ENCODE assay signal across 11 cellular contexts in the genomic region with DNA sequence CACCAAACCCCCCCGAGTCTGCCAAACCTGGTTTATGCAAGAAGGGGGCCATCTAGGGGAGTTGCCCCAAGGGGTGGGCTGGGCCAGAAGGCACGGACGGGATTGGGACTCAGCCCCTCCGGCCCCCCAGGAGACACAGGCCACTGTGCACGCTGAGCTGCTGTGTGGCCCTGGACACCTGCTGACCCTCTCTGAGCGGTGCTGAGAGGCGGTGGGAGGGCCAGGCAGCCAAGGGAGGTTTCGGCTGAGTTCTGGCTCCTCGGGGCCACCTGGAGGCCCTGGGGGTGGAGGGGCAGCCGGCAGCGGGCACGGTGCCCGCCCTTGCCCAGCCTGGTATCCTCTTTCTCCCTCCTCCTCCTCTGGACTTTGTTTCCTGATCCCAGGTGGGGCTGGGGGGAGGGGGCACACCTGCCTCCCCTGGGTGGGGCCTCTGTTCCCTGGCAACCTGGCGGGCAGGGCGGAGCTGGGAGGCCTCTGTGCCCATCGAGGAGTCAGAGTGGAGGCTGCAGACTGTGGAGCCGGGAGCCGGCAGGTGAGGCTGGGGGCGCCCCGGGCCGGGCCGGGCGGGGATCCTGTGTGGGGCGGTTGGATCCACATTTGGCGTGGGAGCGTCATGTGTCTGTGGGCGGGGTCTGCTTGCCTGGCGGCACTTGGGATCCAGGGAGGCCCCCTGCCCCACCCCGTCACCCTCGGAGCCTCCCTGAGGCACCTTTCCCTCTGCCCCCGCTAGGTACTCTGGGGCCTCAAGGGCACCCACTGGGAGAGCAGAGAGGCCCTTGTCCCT. TPM values are rescaled to one million over a fixed set of nuclear protein-coding genes. Genes with fewer than 3 reads are reported as not detected.
DNase-seq lines count a peak whose midpoint lies in the region; ATAC-seq, FAIRE-seq and TF ChIP-seq lines count a peak whose summit lies in the region.
"Had no signal": no experiment of that assay in that cellular context is flagged by ENCODE, and none has a peak within 500 bp of the region (broad histone marks: within the 10 kb centered on the region; RNA-seq: fewer than 3 reads in every experiment).

A gene with protein sequence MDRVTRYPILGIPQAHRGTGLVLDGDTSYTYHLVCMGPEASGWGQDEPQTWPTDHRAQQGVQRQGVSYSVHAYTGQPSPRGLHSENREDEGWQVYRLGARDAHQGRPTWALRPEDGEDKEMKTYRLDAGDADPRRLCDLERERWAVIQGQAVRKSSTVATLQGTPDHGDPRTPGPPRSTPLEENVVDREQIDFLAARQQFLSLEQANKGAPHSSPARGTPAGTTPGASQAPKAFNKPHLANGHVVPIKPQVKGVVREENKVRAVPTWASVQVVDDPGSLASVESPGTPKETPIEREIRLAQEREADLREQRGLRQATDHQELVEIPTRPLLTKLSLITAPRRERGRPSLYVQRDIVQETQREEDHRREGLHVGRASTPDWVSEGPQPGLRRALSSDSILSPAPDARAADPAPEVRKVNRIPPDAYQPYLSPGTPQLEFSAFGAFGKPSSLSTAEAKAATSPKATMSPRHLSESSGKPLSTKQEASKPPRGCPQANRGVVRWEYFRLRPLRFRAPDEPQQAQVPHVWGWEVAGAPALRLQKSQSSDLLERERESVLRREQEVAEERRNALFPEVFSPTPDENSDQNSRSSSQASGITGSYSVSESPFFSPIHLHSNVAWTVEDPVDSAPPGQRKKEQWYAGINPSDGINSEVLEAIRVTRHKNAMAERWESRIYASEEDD (plus strand): TSS at position 473 of the 784 bp plus-strand sequence. CDS start 5,835 bp downstream, outside the sequence.

- no peak for TF ChIP-seq CTCF in RWPE1 (conservative IDR thresholded peaks at IDR 0.05; ENCODE audit: low read depth)

- CTCF ChIA-PET in RWPE1 (lab: Yijun Ruan, JAX): interaction anchor here (0.6 to 1.0 kb wide), 2 partner anchors 17 to 42 kb away, joined by 3 read pairs; no protein-coding TSS in a partner anchor

- intact Hi-C loops in left ventricle myocardium superior (cut with micrococcal nuclease): no loop called here
- intact Hi-C loops in Right ventricle myocardium inferior (cut with DNase I): no loop called here

- no peak for FAIRE-seq in urothelium cell line (lab: Jason Lieb, UNC)

- H3K36me3 Mint-ChIP-seq in activated T-cell treated with anti-CD3 and anti-CD28 coated beads, Interleukin-2, amount 50 U/mL, for 72 hours (ENCODE audit: insufficient read depth in 2 of 2): no peaks in the 10 kb centered on the region

- H3K9me3 Mint-ChIP-seq in activated T-cell treated with anti-CD3 and anti-CD28 coated beads, Interleukin-2, amount 50 U/mL, for 72 hours: no peaks in the 10 kb centered on the region
- H3K9me3 Mint-ChIP-seq: mesothelial cell of epicardium had no signal

- ATAC-seq in left ventricle myocardium superior: no peak
- ATAC-seq in Right ventricle myocardium inferior: no peak
- peak; percentile 10 for ATAC-seq in left lobe of liver
- no peak for ATAC-seq in activated T-cell treated with anti-CD3 and anti-CD28 coated beads, Interleukin-2, amount 50 U/mL, for 72 hours (replicated peaks in 1 of 2)
- ATAC-seq: activated CD4-positive, alpha-beta T cell treated with anti-CD3 and anti-CD28 coated beads for 36 hours had no signal

- H3K27ac ChIP-seq in RWPE1: peak within 1 kb of the TSS; percentile 97

- H3K27ac Mint-ChIP-seq in activated T-cell treated with anti-CD3 and anti-CD28 coated beads, Interleukin-2, amount 50 U/mL, for 72 hours: no peak within 1 kb of the TSS
- H3K27ac Mint-ChIP-seq: activated CD4-positive, alpha-beta T cell treated with anti-CD3 and anti-CD28 coated beads for 36 hours; mesothelial cell of epicardium had no signal

- no peak within 1 kb of the TSS for H3K4me3 Mint-ChIP-seq in activated T-cell treated with anti-CD3 and anti-CD28 coated beads, Interleukin-2, amount 50 U/mL, for 72 hours
- H3K4me3 Mint-ChIP-seq: activated CD4-positive, alpha-beta T cell treated with anti-CD3 and anti-CD28 coated beads for 36 hours; mesothelial cell of epicardium had no signal

- H3K27me3 Mint-ChIP-seq in activated T-cell treated with anti-CD3 and anti-CD28 coated beads, Interleukin-2, amount 50 U/mL, for 72 hours (ENCODE audit: low read depth): no peaks in the 10 kb centered on the region
- H3K27me3 Mint-ChIP-seq: activated CD4-positive, alpha-beta T cell treated with anti-CD3 and anti-CD28 coated beads for 36 hours had no signal

- peak; percentile 32 for DNase-seq in left ventricle myocardium superior
- DNase-seq in Right ventricle myocardium inferior (ENCODE audit: missing footprints): no peak
- DNase-seq in RWPE1 (ENCODE audit: low spot score): peak; percentile 90
- DNase-seq in left lobe of liver (ENCODE audit: low spot score): no peak
- peak; percentile 57 for DNase-seq in urothelium cell line (ENCODE audit: low spot score)
- no peak for DNase-seq in retina
- no peak for DNase-seq in activated T-cell treated with anti-CD3 and anti-CD28 coated beads, Interleukin-2, amount 50 U/mL, for 72 hours
- DNase-seq in cerebellum (ENCODE audit: low spot score): no peak
- DNase-seq: activated CD4-positive, alpha-beta T cell treated with anti-CD3 and anti-CD28 coated beads for 36 hours; stimulated activated CD4-positive, alpha-beta T cell treated with anti-CD3 and anti-CD28 coated beads, Interleukin-2, amount 100 ng/mL, for 24 hours had no signal

- POLR2A ChIA-PET in RWPE1 (lab: Yijun Ruan, JAX; ENCODE audit: low non-redundant PET): no interaction called here

- H3K4me1 Mint-ChIP-seq in activated T-cell treated with anti-CD3 and anti-CD28 coated beads, Interleukin-2, amount 50 U/mL, for 72 hours (ENCODE audit: low read depth): no peaks in the 10 kb centered on the region

RNA-seq across cellular contexts. Expression of the gene that starts here (rescaled TPM):
- total RNA-seq in left ventricle myocardium superior (not detected), Right ventricle myocardium inferior (not detected), left lobe of liver (0.18 TPM), cerebellum (0.18 TPM)
- total RNA-seq in activated T-cell treated with anti-CD3 and anti-CD28 coated beads, Interleukin-2, amount 50 U/mL, for 72 hours: not detected

Comparison
In these comparisons a context has a peak if more than half of its experiments do, and no peak if none do; other contexts are left out.
1. Peak in DNase-seq in left ventricle myocardium superior; RNA of the gene not detected or under 1 TPM.
2. Peak in ATAC-seq in left lobe of liver; RNA of the gene not detected or under 1 TPM.
3. DNase-seq: peak in RWPE1 (single experiment) and urothelium cell line (single experiment); none in Right ventricle myocardium inferior (single experiment), left lobe of liver (single experiment), retina (single experiment), activated T-cell treated with anti-CD3 and anti-CD28 coated beads, Interleukin-2, amount 50 U/mL, for 72 hours (0 of 2) and cerebellum (single experiment).